ENCODE assay signal across 1 cellular context in genomic region chr6:15386756-15387112, GRCh38.
TF ChIP-seq lines count a peak whose summit lies in the region.

No MANE protein-coding gene starts in this region.

TF ChIP-seq in GM23338, 12 proteins besides CTCF, POLR2A, EP300 and RAD21 (continued from another document):
- no peak for TF ChIP-seq REST (IDR thresholded peaks at IDR 0.05; ENCODE audit: unreplicated experiment)
